Comparison of ENCODE assay signal across 1 cellular context in genomic region chr14:73715707-73716106, GRCh38.
TF ChIP-seq lines count a peak whose summit lies in the region.

No MANE protein-coding gene starts in this region.

TF ChIP-seq in H1, 55 proteins besides CTCF, POLR2A, EP300 and RAD21:
- TF ChIP-seq CHD2 (IDR thresholded peaks at IDR 0.05; ENCODE audit: low read length) (no peak), E2F6 (IDR thresholded peaks at IDR 0.05) (peak; percentile 42; the same call in 1 of the 2 replicates)
